ENCODE assay signal across 1 cellular context in genomic region chrX:31715675-31716074, GRCh38.
TF ChIP-seq lines count a peak whose summit lies in the region.

No MANE protein-coding gene starts in this region.

TF ChIP-seq in HEK293, 187 proteins besides CTCF, POLR2A, EP300 and RAD21 (continued from another document):
- TF ChIP-seq, protein P1, sequence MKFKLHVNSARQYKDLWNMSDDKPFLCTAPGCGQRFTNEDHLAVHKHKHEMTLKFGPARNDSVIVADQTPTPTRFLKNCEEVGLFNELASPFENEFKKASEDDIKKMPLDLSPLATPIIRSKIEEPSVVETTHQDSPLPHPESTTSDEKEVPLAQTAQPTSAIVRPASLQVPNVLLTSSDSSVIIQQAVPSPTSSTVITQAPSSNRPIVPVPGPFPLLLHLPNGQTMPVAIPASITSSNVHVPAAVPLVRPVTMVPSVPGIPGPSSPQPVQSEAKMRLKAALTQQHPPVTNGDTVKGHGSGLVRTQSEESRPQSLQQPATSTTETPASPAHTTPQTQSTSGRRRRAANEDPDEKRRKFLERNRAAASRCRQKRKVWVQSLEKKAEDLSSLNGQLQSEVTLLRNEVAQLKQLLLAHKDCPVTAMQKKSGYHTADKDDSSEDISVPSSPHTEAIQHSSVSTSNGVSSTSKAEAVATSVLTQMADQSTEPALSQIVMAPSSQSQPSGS (tag by site-specific recombination; IDR thresholded peaks at IDR 0.05; ENCODE audit: low read depth) = no peak
- TF ChIP-seq PRDM6 (tag by site-specific recombination; IDR thresholded peaks at IDR 0.05) (peak; percentile 82), WT1 (tag by site-specific recombination; IDR thresholded peaks at IDR 0.05) (peak; percentile 66), GLI2 (tag by site-specific recombination; IDR thresholded peaks at IDR 0.05; ENCODE audit: borderline replicate concordance, low read depth) (peak; percentile 45; the same call in 1 of the 2 replicates), ZNF529 (tag by site-specific recombination; IDR thresholded peaks at IDR 0.05; ENCODE audit: insufficient replicate concordance) (peak; percentile 34), PRDM4 (tag by site-specific recombination; IDR thresholded peaks at IDR 0.05) (peak; percentile 28; the same call in 1 of the 2 replicates)
